In the genomic region with DNA sequence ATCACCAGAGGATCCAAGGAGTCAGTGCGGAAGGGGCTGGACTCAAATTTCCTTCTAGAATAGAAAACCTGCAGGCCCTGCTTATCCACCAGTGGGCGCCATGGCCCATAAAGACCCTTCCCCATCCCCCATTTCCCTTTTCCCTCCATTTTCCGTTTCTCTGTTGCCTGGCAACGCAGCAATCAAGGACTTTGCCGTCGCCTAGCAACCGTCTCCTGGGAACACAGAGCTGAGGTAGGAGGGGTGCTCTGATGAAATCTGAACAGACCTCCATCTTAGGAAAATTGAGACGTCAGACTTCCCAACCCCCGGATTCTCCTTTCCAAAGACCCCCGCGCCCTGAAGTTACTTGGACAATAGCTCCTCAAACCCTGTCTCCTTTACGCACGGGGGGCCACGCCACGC, we compare ENCODE assay signal across 8 cellular contexts. TPM values are rescaled to one million over a fixed set of nuclear protein-coding genes. Genes with fewer than 3 reads are reported as not detected.
DNase-seq lines count a peak whose midpoint lies in the region; FAIRE-seq and TF ChIP-seq lines count a peak whose summit lies in the region.

No MANE protein-coding gene starts in this region.

- no peaks in the 10 kb centered on the region for H3K27me3 ChIP-seq in BE2C
- no peaks in the 10 kb centered on the region for H3K27me3 ChIP-seq in endodermal cell (ENCODE audit: control insufficient read depth, insufficient read depth, low read length, poor library complexity, severe bottlenecking)
- peaks cover 0 to 11% of the 10 kb centered on the region in 2 donors for H3K27me3 ChIP-seq in tibial nerve

- H3K27ac ChIP-seq in endodermal cell (ENCODE audit: low read depth, low read length) (peak overlapping the region; percentile 95), mesodermal cell (ENCODE audit: low read depth, low read length, severe bottlenecking) (peak overlapping the region; percentile 96), tibial nerve (peak overlapping the region in 3 of 4 donors; percentile 51 to 98 (median 97))

- H3K4me3 Mint-ChIP-seq in endodermal cell = peak overlapping the region; percentile 58

- TF ChIP-seq EP300 in tibial nerve (IDR thresholded peaks at IDR 0.05) = no peak

- TF ChIP-seq CTCF in BE2C (IDR thresholded peaks at IDR 0.05; ENCODE audit: low read depth, low read length) (peak; percentile 73), GM20000 (IDR thresholded peaks at IDR 0.05; ENCODE audit: extremely low read depth, missing control alignments) (peak; percentile 22), endodermal cell (conservative IDR thresholded peaks at IDR 0.05) (peak; percentile 90), tibial nerve (IDR thresholded peaks at IDR 0.05) (peak in 1 of 5 experiments; percentile 14)

- H3K4me3 ChIP-seq in BE2C (ENCODE audit: low read depth, low read length) = peak overlapping the region; percentile 50
- H3K4me3 ChIP-seq in endodermal cell (ENCODE audit: low read length) = peak overlapping the region; percentile 68
- peak overlapping the region; percentile 29 for H3K4me3 ChIP-seq in mesodermal cell (ENCODE audit: extremely low read depth, insufficient read depth, low read length, poor library complexity, severe bottlenecking)
- H3K4me3 ChIP-seq in tibial nerve = peak overlapping the region; percentile 28 to 54 (median 41)

- H3K9me3 Mint-ChIP-seq in endodermal cell = no peaks in the 10 kb centered on the region

- TF ChIP-seq POLR2A in tibial nerve (IDR thresholded peaks at IDR 0.05) = no peak

- DNase-seq in BE2C (peak; percentile 88), GM20000 (ENCODE audit: low spot score) (peak; percentile 70), NCI-H2081 (lab: John Stamatoyannopoulos, UW) (peak; percentile 83 to 84), T1000 (lab: John Stamatoyannopoulos, UW) (peak; percentile 83), endodermal cell (peak; percentile 99), tibial nerve (ENCODE audit: low spot score in 2 of 2) (peak in 1 of 2 donors; percentile 55), HTR-8/SVneo (ENCODE audit: insufficient read length, low spot score) (no peak)

- 0 to 5% methylated on average over 4 to 15 of the region's 15 CpGs for WGBS in endodermal cell (ENCODE audit: insufficient coverage in 1 of 2, insufficient read length in 1 of 2), 2 experiments
- 0% methylated on average over 8 of the region's 15 CpGs for WGBS in mesodermal cell (ENCODE audit: insufficient coverage in 2 of 2), 2 experiments
- WGBS in tibial nerve, 2 donors = 5% methylated on average over 15 of the region's 15 CpGs

- H3K36me3 ChIP-seq in BE2C (no peaks in the 10 kb centered on the region), endodermal cell (ENCODE audit: control insufficient read depth, insufficient read depth, low read length) (no peaks in the 10 kb centered on the region), mesodermal cell (ENCODE audit: control insufficient read depth, insufficient read depth, low read length) (no peaks in the 10 kb centered on the region), tibial nerve (no peaks in the 10 kb centered on the region)

- H3K9me3 ChIP-seq in BE2C = no peaks in the 10 kb centered on the region
- no peaks in the 10 kb centered on the region for H3K9me3 ChIP-seq in endodermal cell (ENCODE audit: control insufficient read depth, low read length)
- no peaks in the 10 kb centered on the region for H3K9me3 ChIP-seq in mesodermal cell (ENCODE audit: control insufficient read depth, low read length)
- no peaks in the 10 kb centered on the region for H3K9me3 ChIP-seq in tibial nerve

- FAIRE-seq in HTR-8/SVneo (lab: Jason Lieb, UNC) = no peak

- H3K9ac ChIP-seq in endodermal cell (ENCODE audit: extremely low read depth, low read length, poor library complexity, severe bottlenecking) = peak overlapping the region; percentile 42

- H3K27me3 Mint-ChIP-seq in endodermal cell (ENCODE audit: insufficient read depth) = peaks cover 4% of the 10 kb centered on the region

- H3K27ac Mint-ChIP-seq in endodermal cell = peak overlapping the region; percentile 99

- H3K4me1 ChIP-seq in BE2C (peaks cover 8% of the 10 kb centered on the region; the same call in 1 of the 2 replicates), endodermal cell (ENCODE audit: control insufficient read depth, insufficient read depth, low read length) (peaks cover 12% of the 10 kb centered on the region), mesodermal cell (ENCODE audit: control insufficient read depth, insufficient read depth, low read length, poor library complexity, severe bottlenecking) (peaks cover 41% of the 10 kb centered on the region), tibial nerve (peaks cover 0 to 58% (median 28%) of the 10 kb centered on the region in 4 donors)

- H3K36me3 Mint-ChIP-seq in endodermal cell (ENCODE audit: low read depth) = no peaks in the 10 kb centered on the region

- peaks cover 38% of the 10 kb centered on the region for H3K4me1 Mint-ChIP-seq in endodermal cell

RNA-seq across cellular contexts. Expression of gene DLG4, which starts 5.7 kb away (rescaled TPM):
- 36.5 TPM for polyA plus RNA-seq in BE2C (2012; ENCODE audit: insufficient read depth, insufficient read length, low read depth)
- total RNA-seq in endodermal cell (10 to 100 TPM; 35.1 to 68.5 TPM), tibial nerve (10 to 100 TPM in 3 of 4 donors, 1 to 10 TPM in 1; 7.3 to 22.8 (median 16.1) TPM)
- 76.0 TPM for polyA plus RNA-seq in endodermal cell (2013, experiment 1 of 2)
- 59.6 TPM for polyA plus RNA-seq in endodermal cell (2013, experiment 2 of 2)
- polyA plus RNA-seq in mesodermal cell (2013, experiment 1 of 2) = 57.4 TPM
- 47.2 TPM for polyA plus RNA-seq in mesodermal cell (2013, experiment 2 of 2)

RNA-seq across cellular contexts. Expression of gene ACADVL, which starts 5.8 kb away (rescaled TPM):
- 215 TPM for polyA plus RNA-seq in BE2C (2012; ENCODE audit: insufficient read depth, insufficient read length, low read depth)
- 100 to 1,000 TPM; 337 to 459 TPM for total RNA-seq in endodermal cell
- 272 TPM for polyA plus RNA-seq in endodermal cell (2013, experiment 1 of 2)
- 222 TPM for polyA plus RNA-seq in endodermal cell (2013, experiment 2 of 2)
- 270 TPM for polyA plus RNA-seq in mesodermal cell (2013, experiment 1 of 2)
- polyA plus RNA-seq in mesodermal cell (2013, experiment 2 of 2) = 238 TPM
- total RNA-seq in tibial nerve = 100 to 1,000 TPM; 565 to 850 (median 599) TPM

RNA-seq across cellular contexts. Expression of gene DVL2, which starts 20.4 kb away (rescaled TPM):
- 36.4 TPM for polyA plus RNA-seq in BE2C (2012; ENCODE audit: insufficient read depth, insufficient read length, low read depth)
- total RNA-seq in endodermal cell (100 to 1,000 TPM in 1 of 2 donors, 10 to 100 TPM in 1; 98.2 to 116 TPM), tibial nerve (10 to 100 TPM; 41.4 to 51.2 (median 46.7) TPM)
- 77.0 TPM for polyA plus RNA-seq in endodermal cell (2013, experiment 1 of 2)
- 76.3 TPM for polyA plus RNA-seq in endodermal cell (2013, experiment 2 of 2)
- polyA plus RNA-seq in mesodermal cell (2013, experiment 1 of 2) = 67.5 TPM
- 54.8 TPM for polyA plus RNA-seq in mesodermal cell (2013, experiment 2 of 2)

RNA-seq across cellular contexts. Expression of gene PHF23, which starts 25.4 kb away (rescaled TPM):
- 47.8 TPM for polyA plus RNA-seq in BE2C (2012; ENCODE audit: insufficient read depth, insufficient read length, low read depth)
- 10 to 100 TPM; 67.3 to 71.6 TPM for total RNA-seq in endodermal cell
- polyA plus RNA-seq in endodermal cell (2013, experiment 1 of 2) = 59.3 TPM
- 53.4 TPM for polyA plus RNA-seq in endodermal cell (2013, experiment 2 of 2)
- polyA plus RNA-seq in mesodermal cell (2013, experiment 1 of 2) = 55.4 TPM
- polyA plus RNA-seq in mesodermal cell (2013, experiment 2 of 2) = 46.8 TPM
- 10 to 100 TPM; 20.3 to 29.7 (median 23.3) TPM for total RNA-seq in tibial nerve

RNA-seq across cellular contexts. Expression of gene GABARAP, which starts 28.4 kb away (rescaled TPM):
- polyA plus RNA-seq in BE2C (2012; ENCODE audit: insufficient read depth, insufficient read length, low read depth) = 101 TPM
- total RNA-seq in endodermal cell (100 to 1,000 TPM; 264 to 317 TPM), tibial nerve (100 to 1,000 TPM; 402 to 515 (median 456) TPM)
- 671 TPM for polyA plus RNA-seq in endodermal cell (2013, experiment 1 of 2)
- 581 TPM for polyA plus RNA-seq in endodermal cell (2013, experiment 2 of 2)
- 588 TPM for polyA plus RNA-seq in mesodermal cell (2013, experiment 1 of 2)
- polyA plus RNA-seq in mesodermal cell (2013, experiment 2 of 2) = 514 TPM
